8 cellular contexts compared by ENCODE assay signal in the genomic region with DNA sequence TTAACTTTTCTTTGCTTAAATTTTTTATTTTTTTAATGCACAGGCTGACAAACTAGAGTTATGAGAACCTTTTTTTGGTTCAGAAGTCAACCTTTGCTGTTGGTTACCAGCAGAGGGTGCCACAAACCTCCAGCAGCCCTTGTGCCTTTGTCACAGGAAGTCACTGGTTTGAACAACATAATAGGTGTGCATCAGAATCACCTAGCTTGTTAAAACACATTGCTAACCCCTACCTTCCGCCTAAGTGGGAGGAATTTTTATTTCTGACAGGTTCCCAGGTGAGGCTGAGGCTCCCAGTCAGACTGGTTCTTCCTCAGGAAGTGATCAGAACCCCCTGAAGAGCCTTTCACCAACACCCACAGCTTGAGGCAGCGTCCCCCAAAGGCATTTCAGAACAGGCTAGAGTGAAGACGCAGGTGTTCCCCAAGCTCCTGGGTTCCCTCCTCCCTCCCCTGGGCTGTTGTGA. TPM values are rescaled to one million over a fixed set of nuclear protein-coding genes. Genes with fewer than 3 reads are reported as not detected.
DNase-seq lines count a peak whose midpoint lies in the region; ATAC-seq, FAIRE-seq and TF ChIP-seq lines count a peak whose summit lies in the region.

No MANE protein-coding gene starts in this region.

- H3K36me3 ChIP-seq in A673 (ENCODE audit: insufficient read depth, low read length, poor library complexity, severe bottlenecking), result no peaks in the 10 kb centered on the region

- no peaks in the 10 kb centered on the region for H3K9me3 ChIP-seq in A673 (ENCODE audit: low read depth, low read length, poor library complexity, severe bottlenecking)

- POLR2A ChIA-PET in A673 (lab: Charles Lee; ENCODE audit: low non-redundant PET), result no interaction called here

- H3K27ac ChIP-seq in A673 (ENCODE audit: low read depth, low read length, poor library complexity, severe bottlenecking), result no peak overlapping the region

- peak; percentile 72 for FAIRE-seq in GM18507 (lab: Jason Lieb, UNC)

- intact Hi-C loops in A673 (cut with micrococcal nuclease; ENCODE audit: unreplicated experiment), result loop anchor here (1.0 kb wide), 1 partner anchor 48 kb away; no protein-coding TSS in a partner anchor

- H3K4me1 ChIP-seq in A673 (ENCODE audit: insufficient read depth, low read length, poor library complexity, severe bottlenecking), result no peaks in the 10 kb centered on the region

- no peak overlapping the region for H3K4me3 ChIP-seq in A673 (ENCODE audit: low read depth, low read length, poor library complexity, severe bottlenecking)
- H3K4me3 ChIP-seq in choroid plexus epithelial cell (ENCODE audit: low read depth, low read length), result no peak overlapping the region

- no peaks in the 10 kb centered on the region for H3K27me3 ChIP-seq in A673 (replicated peaks; ENCODE audit: insufficient read depth, low read depth, low read length, poor library complexity)

- CTCF ChIA-PET in A673 (lab: Charles Lee), result interaction anchor here (0.6 to 1.5 kb wide), 5 partner anchors 21 to 60 kb away, joined by 3 to 10 read pairs (median 6); partner anchors contain the start of gene COMTD1

- BruUV-seq in A673 (replicated peaks; lab: Mats Ljungman, UMichigan), result no TSS peak

- peak; percentile 68 for TF ChIP-seq CTCF in A673 (conservative IDR thresholded peaks at IDR 0.05; ENCODE audit: low read depth, low read length)
- TF ChIP-seq CTCF in choroid plexus epithelial cell (conservative IDR thresholded peaks at IDR 0.05; ENCODE audit: low read depth, low read length), result peak; percentile 86

- DNase-seq in A673 (ENCODE audit: low spot score) (peak; percentile 55), GM18507 (ENCODE audit: extremely low spot score, insufficient read length, low read depth) (peak; percentile 43), NAMALWA (ENCODE audit: low spot score) (peak; percentile 67), choroid plexus epithelial cell (ENCODE audit: low read depth) (peak; percentile 82), left lobe of liver (ENCODE audit: low spot score) (peak; percentile 51), NCI-H1048 (lab: John Stamatoyannopoulos, UW) (no peak)
- DNase-seq in activated CD4-positive, alpha-beta T cell treated with anti-CD3 and anti-CD28 coated beads for 1 hour, result peak; percentile 54
- peak; percentile 42 for DNase-seq in stimulated activated CD8-positive, alpha-beta memory T cell treated with anti-CD3 and anti-CD28 coated beads, Interleukin-15, amount 100 ng/mL, for 1 hour (ENCODE audit: low read depth)

- ATAC-seq in left lobe of liver, result peak; percentile 66

RNA-seq across cellular contexts. Expression of gene VDAC2, which starts 22.6 kb away (rescaled TPM):
- total RNA-seq in A673 (2021) (307 and 328 TPM in 2 replicates), left lobe of liver (47.8 TPM)

RNA-seq across cellular contexts. Expression of gene COMTD1, which starts 47.8 kb away (rescaled TPM):
- total RNA-seq in A673 (2021) (3.4 and 3.8 TPM in 2 replicates), left lobe of liver (26.9 TPM)
